In genomic region chr21:35969281-35969680, GRCh38 we compare ENCODE assay signal across 24 cellular contexts.
"Had no signal": no experiment of that assay in that cellular context is flagged by ENCODE, and none has a peak within 500 bp of the region (broad histone marks: within the 10 kb centered on the region; RNA-seq: fewer than 3 reads in every experiment).

No MANE protein-coding gene starts in this region.

- H3K27me3 ChIP-seq: colonic mucosa, esophagus muscularis mucosa, gastroesophageal sphincter, hepatocyte had no signal

- H3K4me1 Mint-ChIP-seq: immature natural killer cell, mesothelial cell of epicardium, naive B cell had no signal

- H3K27ac ChIP-seq: colonic mucosa, esophagus muscularis mucosa, foreskin keratinocyte, gastroesophageal sphincter, heart left ventricle, hepatocyte, left ventricle myocardium inferior, lower lobe of right lung had no signal

- H3K36me3 Mint-ChIP-seq: immature natural killer cell, mesothelial cell of epicardium, naive B cell had no signal

- FAIRE-seq: endothelial cell of umbilical vein, kidney had no signal

- H3K4me2 ChIP-seq: hepatocyte had no signal

- H3K79me2 ChIP-seq: hepatocyte had no signal

- H3K4me1 ChIP-seq: colonic mucosa, esophagus muscularis mucosa, foreskin keratinocyte, gastroesophageal sphincter, heart left ventricle, left ventricle myocardium inferior, lower lobe of right lung had no signal

- H2AFZ ChIP-seq: hepatocyte had no signal

- H3K9me3 Mint-ChIP-seq: dendritic cell treated with granulocyte-macrophage colony-stimulating factor and Interleukin-4, amounts not matched to agents 40 ng/mL and 50 ng/mL, for 4 days; effector memory CD8-positive, alpha-beta T cell; immature natural killer cell; mesothelial cell of epicardium; naive B cell had no signal

- H3K36me3 ChIP-seq: colonic mucosa, esophagus muscularis mucosa, gastroesophageal sphincter, heart left ventricle, left ventricle myocardium inferior, lower lobe of right lung had no signal

- H3K4me3 Mint-ChIP-seq: dendritic cell treated with granulocyte-macrophage colony-stimulating factor and Interleukin-4, amounts not matched to agents 40 ng/mL and 50 ng/mL, for 4 days; effector memory CD8-positive, alpha-beta T cell; immature natural killer cell; mesothelial cell of epicardium; naive B cell had no signal

- H3K27ac Mint-ChIP-seq: dendritic cell treated with granulocyte-macrophage colony-stimulating factor and Interleukin-4, amounts not matched to agents 40 ng/mL and 50 ng/mL, for 4 days; effector memory CD8-positive, alpha-beta T cell; immature natural killer cell; mesothelial cell of epicardium; naive B cell had no signal

- H3K9me3 ChIP-seq: colonic mucosa, esophagus muscularis mucosa, gastroesophageal sphincter, heart left ventricle, left ventricle myocardium inferior, lower lobe of right lung, mucosa of descending colon had no signal

- ATAC-seq: effector memory CD8-positive, alpha-beta T cell; foreskin keratinocyte; gastroesophageal sphincter; heart left ventricle; left colon; left lobe of liver; lower lobe of right lung; mucosa of descending colon had no signal

- DNase-seq: colonic mucosa; cortex of kidney; effector CD8-positive, alpha-beta T cell; effector memory CD8-positive, alpha-beta T cell; foreskin keratinocyte; heart left ventricle; hypothalamus; immature natural killer cell; islet precursor cell; kidney; kidney glomerular epithelial cell; left colon; left ventricle myocardium inferior; lower lobe of right lung; mesenchymal stem cell; mucosa of descending colon; naive B cell had no signal

- H3K4me3 ChIP-seq: colonic mucosa, esophagus muscularis mucosa, gastroesophageal sphincter, heart left ventricle, hepatocyte, left ventricle myocardium inferior, lower lobe of right lung, mucosa of descending colon had no signal
